In the genomic region with DNA sequence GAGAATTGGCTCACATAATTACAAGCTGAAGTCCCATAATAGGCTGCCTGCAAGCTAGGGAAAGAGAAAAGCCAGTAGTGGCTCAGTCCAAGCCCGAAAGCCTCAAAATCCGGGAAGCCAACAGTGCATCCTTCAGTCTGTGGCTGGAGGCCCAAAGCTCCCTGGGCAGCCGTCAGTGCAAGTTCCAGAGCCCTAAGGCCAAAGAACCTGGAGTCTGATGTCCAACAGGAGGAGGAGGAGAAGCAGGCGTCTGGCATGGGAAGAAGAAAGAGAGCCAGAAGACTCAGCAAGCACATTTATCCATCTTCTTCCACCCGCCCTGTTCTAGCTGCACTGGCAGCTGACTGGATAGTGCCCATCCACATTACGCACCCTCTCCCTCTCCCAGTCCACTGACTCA, we compare ENCODE assay signal across 15 cellular contexts.
DNase-seq lines count a peak whose midpoint lies in the region; TF ChIP-seq lines count a peak whose summit lies in the region.
"Had no signal": no experiment of that assay in that cellular context is flagged by ENCODE, and none has a peak within 500 bp of the region (broad histone marks: within the 10 kb centered on the region; RNA-seq: fewer than 3 reads in every experiment).

No MANE protein-coding gene starts in this region.

- peaks cover 18% of the 10 kb centered on the region for H3K4me1 ChIP-seq in rectal smooth muscle tissue (ENCODE audit: control insufficient read depth, insufficient read depth, low read length)
- H3K4me1 ChIP-seq in vagina: peaks cover 30% of the 10 kb centered on the region
- H3K4me1 ChIP-seq: BLaER1 had no signal

- H3K4me3 ChIP-seq in fibroblast of the aortic adventitia (ENCODE audit: low read depth, low read length) (no peak overlapping the region), rectal smooth muscle tissue (ENCODE audit: low read length) (no peak overlapping the region), vagina (no peak overlapping the region)
- H3K4me3 ChIP-seq: BLaER1 had no signal

- H3K27ac ChIP-seq in rectal smooth muscle tissue (ENCODE audit: low read depth, low read length) (peak overlapping the region; percentile 63), vagina (peak overlapping the region; percentile 43)
- H3K27ac ChIP-seq: BLaER1, HL-60 had no signal

- DNase-seq in fibroblast of the aortic adventitia (ENCODE audit: low read depth) (peak; percentile 89), islet precursor cell (peak; percentile 35), vagina (ENCODE audit: extremely low spot score in 2 of 2) (no peak), DMS79 (lab: John Stamatoyannopoulos, UW) (no peak), NCI-H2196 (lab: John Stamatoyannopoulos, UW; ENCODE audit: unreplicated experiment) (no peak), SIG-M5 (lab: John Stamatoyannopoulos, UW) (no peak)
- DNase-seq: CD8-positive, alpha-beta memory T cell; DMS 273 treated with DMSO at 0.1 percent for 48 hours; KBM-7; NCI-H1048; NCI-H146; NCI-H2107 had no signal

- H3K9me3 ChIP-seq in vagina: no peaks in the 10 kb centered on the region
- H3K9me3 ChIP-seq: BLaER1 had no signal

- TF ChIP-seq POLR2A in vagina (IDR thresholded peaks at IDR 0.05): no peak

- intact Hi-C loops in vagina (cut with DNase I): loop anchor here (5.0 kb wide), 1 partner anchor 213 kb away; the partner anchor contains the start of gene GAS1

- H3K36me3 ChIP-seq in rectal smooth muscle tissue (ENCODE audit: control insufficient read depth, insufficient read depth, low read length): no peaks in the 10 kb centered on the region
- H3K36me3 ChIP-seq in vagina: no peaks in the 10 kb centered on the region
- H3K36me3 ChIP-seq: BLaER1 had no signal

- H3K27me3 ChIP-seq in rectal smooth muscle tissue (ENCODE audit: control insufficient read depth, insufficient read depth, low read length) (no peaks in the 10 kb centered on the region), vagina (no peaks in the 10 kb centered on the region)
- H3K27me3 ChIP-seq: BLaER1 had no signal

- TF ChIP-seq CTCF in fibroblast of the aortic adventitia (IDR thresholded peaks at IDR 0.05; ENCODE audit: insufficient read depth, low read length): no peak
- TF ChIP-seq CTCF in vagina (IDR thresholded peaks at IDR 0.05): no peak

- no peak overlapping the region for H3K9ac ChIP-seq in rectal smooth muscle tissue (ENCODE audit: low read length)
- H3K9ac ChIP-seq: BLaER1 had no signal

Comparison
In these comparisons a context has a peak if more than half of its experiments do, and no peak if none do; other contexts are left out.
1. DNase-seq: peak in fibroblast of the aortic adventitia (single experiment) and islet precursor cell (single experiment); none in vagina (0 of 2), DMS79 (single experiment), NCI-H2196 (single experiment) and SIG-M5 (single experiment).